Comparison of ENCODE assay signal across 13 cellular contexts in genomic region chr21:32719085-32719484, GRCh38.
"Had no signal": no experiment of that assay in that cellular context is flagged by ENCODE, and none has a peak within 500 bp of the region (broad histone marks: within the 10 kb centered on the region; RNA-seq: fewer than 3 reads in every experiment).

No MANE protein-coding gene starts in this region.

- DNase-seq: activated CD8-positive, alpha-beta memory T cell treated with anti-CD3 and anti-CD28 coated beads, Interleukin-2, amount 50 U/mL, for 4 hours; activated CD8-positive, alpha-beta T cell treated with anti-CD3 and anti-CD28 coated beads for 36 hours; activated T-cell treated with anti-CD3 and anti-CD28 coated beads, Interleukin-2, amount 50 U/mL, for 72 hours; dermis blood vessel endothelial cell; erythroblast; hypothalamus; mucosa of descending colon; naive thymus-derived CD8-positive, alpha-beta T cell; right lobe of liver; stimulated activated naive B cell treated with anti-CD40 and anti-IgM and Interleukin-4, amounts not matched to agents 10 μg/mL and 1 μg/mL and 100 μg/mL, for 72 hours had no signal

- H3K4me3 ChIP-seq: mucosa of descending colon, prostate gland, right lobe of liver, tibial nerve had no signal

- ATAC-seq: activated CD8-positive, alpha-beta T cell treated with anti-CD3 and anti-CD28 coated beads for 36 hours; activated T-cell treated with anti-CD3 and anti-CD28 coated beads, Interleukin-2, amount 50 U/mL, for 72 hours; mucosa of descending colon; naive thymus-derived CD8-positive, alpha-beta T cell; right lobe of liver; stimulated activated naive B cell treated with anti-CD40 and anti-IgM and Interleukin-4, amounts not matched to agents 10 μg/mL and 1 μg/mL and 100 μg/mL, for 72 hours had no signal

- H3K4me1 ChIP-seq: prostate gland, right lobe of liver, tibial nerve had no signal

- H3K27me3 ChIP-seq: right lobe of liver, tibial nerve had no signal

- H3K4me3 Mint-ChIP-seq: activated CD8-positive, alpha-beta T cell treated with anti-CD3 and anti-CD28 coated beads for 36 hours; activated T-cell treated with anti-CD3 and anti-CD28 coated beads, Interleukin-2, amount 50 U/mL, for 72 hours; central memory CD8-positive, alpha-beta T cell; naive thymus-derived CD8-positive, alpha-beta T cell; stimulated activated naive B cell treated with anti-CD40 and anti-IgM and Interleukin-4, amounts not matched to agents 10 μg/mL and 1 μg/mL and 100 μg/mL, for 72 hours had no signal

- H3K36me3 ChIP-seq: prostate gland, right lobe of liver had no signal

- H3K9me3 Mint-ChIP-seq: central memory CD8-positive, alpha-beta T cell had no signal

- H3K27ac Mint-ChIP-seq: activated CD8-positive, alpha-beta T cell treated with anti-CD3 and anti-CD28 coated beads for 36 hours; activated T-cell treated with anti-CD3 and anti-CD28 coated beads, Interleukin-2, amount 50 U/mL, for 72 hours; naive thymus-derived CD8-positive, alpha-beta T cell had no signal

- H3K27me3 Mint-ChIP-seq: activated CD8-positive, alpha-beta T cell treated with anti-CD3 and anti-CD28 coated beads for 36 hours; central memory CD8-positive, alpha-beta T cell had no signal

- H3K9me3 ChIP-seq: mucosa of descending colon, prostate gland, right lobe of liver had no signal
